Comparison of ENCODE assay signal across 1 cellular context in genomic region chr15:90926766-90927165, GRCh38. TPM values are rescaled to one million over a fixed set of nuclear protein-coding genes. Genes with fewer than 3 reads are reported as not detected.
"Had no signal": no experiment of that assay in that cellular context is flagged by ENCODE, and none has a peak within 500 bp of the region (broad histone marks: within the 10 kb centered on the region; RNA-seq: fewer than 3 reads in every experiment).

No MANE protein-coding gene starts in this region.

RNA-seq across cellular contexts. Expression of gene FES, which starts 42.5 kb away (rescaled TPM):
- polyA plus RNA-seq: neural cell had no signal
